In the genomic region with DNA sequence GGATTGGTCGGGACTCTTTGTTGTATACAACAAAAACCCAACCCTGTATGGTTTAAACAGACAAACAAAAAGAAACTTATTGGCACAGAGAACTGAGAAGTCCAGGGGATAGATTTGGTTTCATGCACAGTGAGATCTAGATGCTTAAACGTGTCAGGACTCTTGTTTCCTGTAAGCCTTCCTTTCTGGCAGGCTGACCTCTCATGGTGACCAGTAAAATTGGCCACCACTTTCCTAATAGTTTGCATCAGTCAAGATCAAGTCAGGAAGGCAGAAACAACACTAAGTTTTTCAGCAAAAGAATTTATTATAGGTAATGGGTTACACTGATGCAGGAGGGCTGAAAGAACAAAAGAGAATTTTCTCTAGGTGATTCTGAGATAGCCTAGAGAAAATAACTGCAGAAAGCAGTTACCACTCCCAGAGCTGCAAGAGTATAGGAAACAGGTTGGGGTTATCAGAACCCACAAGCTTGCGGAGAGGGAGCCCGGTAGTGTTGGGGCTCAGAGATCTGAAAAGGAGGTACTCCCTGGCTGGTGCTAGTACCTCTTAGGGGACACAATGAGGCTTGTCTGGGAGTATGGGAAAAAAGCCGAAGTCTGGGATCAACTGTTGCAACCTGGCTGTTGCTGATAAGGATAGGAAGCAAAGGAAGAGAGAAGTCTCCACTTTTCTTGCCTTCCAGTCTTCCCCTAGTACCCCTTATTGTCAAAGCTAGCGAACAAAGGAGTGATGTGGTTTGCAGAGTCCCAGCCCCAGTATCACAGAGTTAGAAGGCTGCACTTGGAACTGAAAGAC, we compare ENCODE assay signal across 1 cellular context.
TF ChIP-seq lines count a peak whose summit lies in the region.

No MANE protein-coding gene starts in this region.

TF ChIP-seq in K562, 482 proteins besides CTCF, POLR2A, EP300 and RAD21 (continued from another document and continues in another):
- no peak for TF ChIP-seq ZNF174 (CRISPR knock-in tag; IDR thresholded peaks at IDR 0.05)
- peak; percentile 89 for TF ChIP-seq NCOR1 (IDR thresholded peaks at IDR 0.05)
- no peak for TF ChIP-seq RFX1 (IDR thresholded peaks at IDR 0.05)
- TF ChIP-seq DNMT1 (IDR thresholded peaks at IDR 0.05), result no peak
- TF ChIP-seq IRF9 (tag; IDR thresholded peaks at IDR 0.05), result no peak
- TF ChIP-seq NFIC (IDR thresholded peaks at IDR 0.05), result peak; percentile 45; the same call in 1 of the 2 replicates
- no peak for TF ChIP-seq PHB (CRISPR knock-in tag; IDR thresholded peaks at IDR 0.05)
- no peak for TF ChIP-seq ARID2 (IDR thresholded peaks at IDR 0.05)
- TF ChIP-seq ZFP36 (IDR thresholded peaks at IDR 0.05; ENCODE audit: low read depth, low read length, partially characterized antibody), result peak; percentile 41
- no peak for TF ChIP-seq HDAC3 (IDR thresholded peaks at IDR 0.05; ENCODE audit: borderline replicate concordance, partially characterized antibody)
- no peak for TF ChIP-seq ESRRA (IDR thresholded peaks at IDR 0.05; ENCODE audit: borderline replicate concordance, low read depth)
- TF ChIP-seq E2F4 (CRISPR knock-in tag; IDR thresholded peaks at IDR 0.05; ENCODE audit: low read depth), result no peak
- TF ChIP-seq CBX2 (IDR thresholded peaks at IDR 0.05; ENCODE audit: insufficient read depth, low read length, poor library complexity, severe bottlenecking), result no peak
- TF ChIP-seq, protein P1, sequence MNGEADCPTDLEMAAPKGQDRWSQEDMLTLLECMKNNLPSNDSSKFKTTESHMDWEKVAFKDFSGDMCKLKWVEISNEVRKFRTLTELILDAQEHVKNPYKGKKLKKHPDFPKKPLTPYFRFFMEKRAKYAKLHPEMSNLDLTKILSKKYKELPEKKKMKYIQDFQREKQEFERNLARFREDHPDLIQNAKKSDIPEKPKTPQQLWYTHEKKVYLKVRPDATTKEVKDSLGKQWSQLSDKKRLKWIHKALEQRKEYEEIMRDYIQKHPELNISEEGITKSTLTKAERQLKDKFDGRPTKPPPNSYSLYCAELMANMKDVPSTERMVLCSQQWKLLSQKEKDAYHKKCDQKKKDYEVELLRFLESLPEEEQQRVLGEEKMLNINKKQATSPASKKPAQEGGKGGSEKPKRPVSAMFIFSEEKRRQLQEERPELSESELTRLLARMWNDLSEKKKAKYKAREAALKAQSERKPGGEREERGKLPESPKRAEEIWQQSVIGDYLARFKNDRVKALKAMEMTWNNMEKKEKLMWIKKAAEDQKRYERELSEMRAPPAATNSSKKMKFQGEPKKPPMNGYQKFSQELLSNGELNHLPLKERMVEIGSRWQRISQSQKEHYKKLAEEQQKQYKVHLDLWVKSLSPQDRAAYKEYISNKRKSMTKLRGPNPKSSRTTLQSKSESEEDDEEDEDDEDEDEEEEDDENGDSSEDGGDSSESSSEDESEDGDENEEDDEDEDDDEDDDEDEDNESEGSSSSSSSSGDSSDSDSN (IDR thresholded peaks at IDR 0.05; ENCODE audit: borderline replicate concordance in 1 of 2, low read depth in 2 of 2, low read length in 2 of 2), result 0 out of 4 replicates have a peak, but pooled peaks have one; percentile 9 to 16
- TF ChIP-seq, protein P2, sequence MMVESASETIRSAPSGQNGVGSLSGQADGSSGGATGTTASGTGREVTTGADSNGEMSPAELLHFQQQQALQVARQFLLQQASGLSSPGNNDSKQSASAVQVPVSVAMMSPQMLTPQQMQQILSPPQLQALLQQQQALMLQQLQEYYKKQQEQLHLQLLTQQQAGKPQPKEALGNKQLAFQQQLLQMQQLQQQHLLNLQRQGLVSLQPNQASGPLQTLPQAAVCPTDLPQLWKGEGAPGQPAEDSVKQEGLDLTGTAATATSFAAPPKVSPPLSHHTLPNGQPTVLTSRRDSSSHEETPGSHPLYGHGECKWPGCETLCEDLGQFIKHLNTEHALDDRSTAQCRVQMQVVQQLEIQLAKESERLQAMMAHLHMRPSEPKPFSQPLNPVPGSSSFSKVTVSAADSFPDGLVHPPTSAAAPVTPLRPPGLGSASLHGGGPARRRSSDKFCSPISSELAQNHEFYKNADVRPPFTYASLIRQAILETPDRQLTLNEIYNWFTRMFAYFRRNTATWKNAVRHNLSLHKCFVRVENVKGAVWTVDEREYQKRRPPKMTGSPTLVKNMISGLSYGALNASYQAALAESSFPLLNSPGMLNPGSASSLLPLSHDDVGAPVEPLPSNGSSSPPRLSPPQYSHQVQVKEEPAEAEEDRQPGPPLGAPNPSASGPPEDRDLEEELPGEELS (CRISPR knock-in tag; IDR thresholded peaks at IDR 0.05; ENCODE audit: borderline replicate concordance), result no peak
- no peak for TF ChIP-seq CBX5 (IDR thresholded peaks at IDR 0.05; ENCODE audit: borderline replicate concordance, low read depth)
- no peak for TF ChIP-seq HSF4 (CRISPR knock-in tag; IDR thresholded peaks at IDR 0.05; ENCODE audit: borderline replicate concordance)
- TF ChIP-seq, protein P3, sequence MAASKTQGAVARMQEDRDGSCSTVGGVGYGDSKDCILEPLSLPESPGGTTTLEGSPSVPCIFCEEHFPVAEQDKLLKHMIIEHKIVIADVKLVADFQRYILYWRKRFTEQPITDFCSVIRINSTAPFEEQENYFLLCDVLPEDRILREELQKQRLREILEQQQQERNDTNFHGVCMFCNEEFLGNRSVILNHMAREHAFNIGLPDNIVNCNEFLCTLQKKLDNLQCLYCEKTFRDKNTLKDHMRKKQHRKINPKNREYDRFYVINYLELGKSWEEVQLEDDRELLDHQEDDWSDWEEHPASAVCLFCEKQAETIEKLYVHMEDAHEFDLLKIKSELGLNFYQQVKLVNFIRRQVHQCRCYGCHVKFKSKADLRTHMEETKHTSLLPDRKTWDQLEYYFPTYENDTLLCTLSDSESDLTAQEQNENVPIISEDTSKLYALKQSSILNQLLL (CRISPR knock-in tag; IDR thresholded peaks at IDR 0.05; ENCODE audit: borderline replicate concordance), result no peak
- TF ChIP-seq FOXA1 (IDR thresholded peaks at IDR 0.05; ENCODE audit: borderline replicate concordance), result no peak
- TF ChIP-seq ILK (tag; IDR thresholded peaks at IDR 0.05; ENCODE audit: borderline replicate concordance, low read depth), result no peak
- no peak for TF ChIP-seq RERE (CRISPR knock-in tag; IDR thresholded peaks at IDR 0.05; ENCODE audit: borderline replicate concordance)
- no peak for TF ChIP-seq CHCHD3 (CRISPR knock-in tag; IDR thresholded peaks at IDR 0.05)
- TF ChIP-seq POLR2AphosphoS5 (IDR thresholded peaks at IDR 0.05; ENCODE audit: control insufficient read depth, insufficient read depth, low read depth, low read length), result 0 out of 2 replicates have a peak, but pooled peaks have one; percentile 21
- TF ChIP-seq, protein P4, sequence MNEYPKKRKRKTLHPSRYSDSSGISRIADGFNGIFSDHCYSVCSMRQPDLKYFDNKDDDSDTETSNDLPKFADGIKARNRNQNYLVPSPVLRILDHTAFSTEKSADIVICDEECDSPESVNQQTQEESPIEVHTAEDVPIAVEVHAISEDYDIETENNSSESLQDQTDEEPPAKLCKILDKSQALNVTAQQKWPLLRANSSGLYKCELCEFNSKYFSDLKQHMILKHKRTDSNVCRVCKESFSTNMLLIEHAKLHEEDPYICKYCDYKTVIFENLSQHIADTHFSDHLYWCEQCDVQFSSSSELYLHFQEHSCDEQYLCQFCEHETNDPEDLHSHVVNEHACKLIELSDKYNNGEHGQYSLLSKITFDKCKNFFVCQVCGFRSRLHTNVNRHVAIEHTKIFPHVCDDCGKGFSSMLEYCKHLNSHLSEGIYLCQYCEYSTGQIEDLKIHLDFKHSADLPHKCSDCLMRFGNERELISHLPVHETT (CRISPR knock-in tag; conservative IDR thresholded peaks at IDR 0.05 in 1 of 2, IDR thresholded peaks at IDR 0.05 in 1 of 2), result no peak
- TF ChIP-seq, protein P5, sequence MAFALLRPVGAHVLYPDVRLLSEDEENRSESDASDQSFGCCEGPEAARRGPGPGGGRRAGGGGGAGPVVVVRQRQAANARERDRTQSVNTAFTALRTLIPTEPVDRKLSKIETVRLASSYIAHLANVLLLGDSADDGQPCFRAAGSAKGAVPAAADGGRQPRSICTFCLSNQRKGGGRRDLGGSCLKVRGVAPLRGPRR (CRISPR knock-in tag; IDR thresholded peaks at IDR 0.05), result no peak
- no peak for TF ChIP-seq CHD1 (IDR thresholded peaks at IDR 0.05; ENCODE audit: low read length)
- no peak for TF ChIP-seq ZNF134 (CRISPR knock-in tag; conservative IDR thresholded peaks at IDR 0.05)
- no peak for TF ChIP-seq COPS2 (conservative IDR thresholded peaks at IDR 0.05)
- TF ChIP-seq KAT7 (CRISPR knock-in tag; IDR thresholded peaks at IDR 0.05; ENCODE audit: borderline replicate concordance), result no peak
- no peak for TF ChIP-seq KHSRP (IDR thresholded peaks at IDR 0.05)
- TF ChIP-seq CREB5 (CRISPR knock-in tag; IDR thresholded peaks at IDR 0.05), result no peak
- peak; percentile 70 for TF ChIP-seq CC2D1A (IDR thresholded peaks at IDR 0.05)
- no peak for TF ChIP-seq TAF9B (IDR thresholded peaks at IDR 0.05; ENCODE audit: partially characterized antibody)
- TF ChIP-seq TBL1XR1 (IDR thresholded peaks at IDR 0.05; ENCODE audit: low read length in 2 of 2), result peak; percentile 51 to 64; a peak in 2 of 4 replicates
- TF ChIP-seq HCFC1 (IDR thresholded peaks at IDR 0.05; ENCODE audit: low read depth, low read length), result no peak
- no peak for TF ChIP-seq SP2 (IDR thresholded peaks at IDR 0.05; ENCODE audit: extremely low read depth, low read depth, low read length, poor library complexity, severe bottlenecking)
- TF ChIP-seq GTF2B (IDR thresholded peaks at IDR 0.05; ENCODE audit: extremely low read depth, insufficient read length), result no peak
